8 cellular contexts compared by ENCODE assay signal in genomic region chr3:141487419-141488345, GRCh38. TPM values are rescaled to one million over a fixed set of nuclear protein-coding genes. Genes with fewer than 3 reads are reported as not detected.
A peak's percentile ranks its signal among the peaks of the same experiment; 100 is the strongest.
DNase-seq lines count a peak whose midpoint lies in the region; TF ChIP-seq lines count a peak whose summit lies in the region.

No MANE protein-coding gene starts in this region.

- H3K4me2 ChIP-seq in parathyroid adenoma (ENCODE audit: low read length), result peak overlapping the region; percentile 73

- H3K9ac ChIP-seq in SK-N-MC (ENCODE audit: insufficient read length) (peak overlapping the region; percentile 86), parathyroid adenoma (peak overlapping the region; percentile 64)

- no peaks in the 10 kb centered on the region for H3K27me3 ChIP-seq in parathyroid adenoma (ENCODE audit: control insufficient read depth, insufficient read depth, low read length)

- H3K4me1 ChIP-seq in parathyroid adenoma, result no peaks in the 10 kb centered on the region

- H3K36me3 Mint-ChIP-seq in HFFc6 (ENCODE audit: low read depth) (peaks cover 10% of the 10 kb centered on the region; the same call in 1 of the 2 replicates), type B pancreatic cell (peaks cover 6% of the 10 kb centered on the region)

- H3K9me3 ChIP-seq in SK-N-MC (ENCODE audit: low read depth, low read length) (no peaks in the 10 kb centered on the region), parathyroid adenoma (ENCODE audit: control insufficient read depth, low read length) (no peaks in the 10 kb centered on the region)

- H3K4me3 ChIP-seq in SK-N-MC, result peak overlapping the region; percentile 86
- peak overlapping the region; percentile 74 for H3K4me3 ChIP-seq in parathyroid adenoma (ENCODE audit: low read depth, low read length)

- H3K4me3 Mint-ChIP-seq in HFFc6 (peak overlapping the region; percentile 88), type B pancreatic cell (peak overlapping the region; percentile 91)

- intact Hi-C loops in head of caudate nucleus (cut with DNase I), result loop anchor here (2.0 to 10.0 kb wide), 2 partner anchors 27 to 247 kb away; partner anchors contain the start of gene RNF7

- H3K79me2 ChIP-seq in parathyroid adenoma, result peaks cover 28% of the 10 kb centered on the region

- CTCF ChIA-PET in GM10248 (lab: Yijun Ruan, JAX), result interaction anchor here (0.9 to 3.5 kb wide), 5 partner anchors 27 to 73 kb away, joined by 4 to 17 read pairs (median 7); no protein-coding TSS in a partner anchor

- H3K27ac Mint-ChIP-seq in HFFc6 (peak overlapping the region; percentile 68), type B pancreatic cell (peak overlapping the region; percentile 74)

- H3K27me3 Mint-ChIP-seq in HFFc6 (ENCODE audit: insufficient read depth), result no peaks in the 10 kb centered on the region
- peaks cover 3% of the 10 kb centered on the region for H3K27me3 Mint-ChIP-seq in type B pancreatic cell

- peak overlapping the region; percentile 86 for H2AFZ ChIP-seq in parathyroid adenoma

- H3K4me1 Mint-ChIP-seq in HFFc6 (ENCODE audit: low read depth) (peaks cover 82% of the 10 kb centered on the region), type B pancreatic cell (ENCODE audit: unreplicated experiment) (peaks cover 30% of the 10 kb centered on the region)

- no peaks in the 10 kb centered on the region for H3K36me3 ChIP-seq in SK-N-MC (ENCODE audit: insufficient read depth, low read length)
- no peaks in the 10 kb centered on the region for H3K36me3 ChIP-seq in parathyroid adenoma (ENCODE audit: control insufficient read depth, insufficient read depth, low read length)

- POLR2A ChIA-PET in GM10248 (lab: Yijun Ruan, JAX), result no interaction called here

- TF ChIP-seq CTCF in GM10248 (IDR thresholded peaks at IDR 0.05; ENCODE audit: control extremely low read depth, extremely low read depth, low read depth, missing control alignments) (no peak), HFFc6 (IDR thresholded peaks at IDR 0.05) (no peak), parathyroid adenoma (IDR thresholded peaks at IDR 0.05) (no peak), type B pancreatic cell (conservative IDR thresholded peaks at IDR 0.05) (no peak)

- DNase-seq in GM10248 (ENCODE audit: extremely low spot score) (peak; percentile 77), HFFc6 (peak; percentile 30), MV-4-11 (lab: John Stamatoyannopoulos, UW) (peak; percentile 40), SK-N-MC (ENCODE audit: low read depth, low spot score) (no peak), head of caudate nucleus (peak; percentile 23 to 70 (median 50)), type B pancreatic cell (ENCODE audit: extremely low spot score, unreplicated experiment) (peak; percentile 82)
- DNase-seq in activated naive CD4-positive, alpha-beta T cell treated with anti-CD3 and anti-CD28 coated beads, Interleukin-2, amount 50 U/mL, for 16 hours, result peak; percentile 79

- no peaks in the 10 kb centered on the region for H3K9me3 Mint-ChIP-seq in HFFc6
- H3K9me3 Mint-ChIP-seq in type B pancreatic cell, result no peaks in the 10 kb centered on the region

- H3K27ac ChIP-seq in SK-N-MC (peak overlapping the region; percentile 89), parathyroid adenoma (peak overlapping the region; percentile 70)

RNA-seq across cellular contexts. Expression of gene RASA2, which starts 0.9 kb away (rescaled TPM):
- total RNA-seq in HFFc6 (2021; fragmentation: NEBNext Ultra II Directional; extraction: Animal tissue kit (Norgen Biotek cat#: 25700)), result 10 to 100 TPM; 12.6 to 17.7 (median 14.5) TPM
- 14.3 and 20.3 TPM in 2 replicates for total RNA-seq in type B pancreatic cell (ENCODE audit: low replicate concordance)
